18 cellular contexts compared by ENCODE assay signal in genomic region chr1:14265515-14265914, GRCh38.
DNase-seq lines count a peak whose midpoint lies in the region; ATAC-seq, FAIRE-seq and TF ChIP-seq lines count a peak whose summit lies in the region.
"Had no signal": no experiment of that assay in that cellular context is flagged by ENCODE, and none has a peak within 500 bp of the region (broad histone marks: within the 10 kb centered on the region; RNA-seq: fewer than 3 reads in every experiment).

No MANE protein-coding gene starts in this region.

- CTCF ChIA-PET in HepG2 (lab: Yijun Ruan, JAX; ENCODE audit: low intra/inter-chr PET ratio, low total read pairs): no interaction called here
- CTCF ChIA-PET in activated naive CD4-positive, alpha-beta T cell treated with anti-CD3 and anti-CD28 coated beads for 36 hours (lab: Charles Lee): no interaction called here

- no peaks in the 10 kb centered on the region for H4K20me1 ChIP-seq in HepG2 (ENCODE audit: insufficient read depth, low read length)
- H4K20me1 ChIP-seq: BLaER1 treated with 17β-estradiol and CSF1 and Interleukin-3, amounts not matched to agents 10 nM and 100 nM had no signal

- peaks cover 0 to 12% of the 10 kb centered on the region in 2 experiments; a peak in 2 of 5 replicates for H3K27me3 ChIP-seq in HepG2 (ENCODE audit: control insufficient read depth in 1 of 2, insufficient read depth in 2 of 2, low read length in 2 of 2)
- peaks cover 0 to 7% of the 10 kb centered on the region in 2 donors for H3K27me3 ChIP-seq in right lobe of liver
- H3K27me3 ChIP-seq: BLaER1 treated with 17β-estradiol and CSF1 and Interleukin-3, amounts not matched to agents 10 nM and 100 nM had no signal

- TF ChIP-seq CTCF in HepG2 (CRISPR knock-in tag; IDR thresholded peaks at IDR 0.05) (no peak), right lobe of liver (IDR thresholded peaks at IDR 0.05) (no peak), type B pancreatic cell (conservative IDR thresholded peaks at IDR 0.05) (no peak)

- H3K27me3 Mint-ChIP-seq in type B pancreatic cell: peaks cover 34% of the 10 kb centered on the region
- peaks cover 13% of the 10 kb centered on the region for H3K27me3 Mint-ChIP-seq in activated naive CD4-positive, alpha-beta T cell treated with anti-CD3 and anti-CD28 coated beads for 36 hours (ENCODE audit: low read depth)

- H3K36me3 ChIP-seq in HepG2 (replicated peaks in 1 of 2; ENCODE audit: control insufficient read depth in 1 of 2, insufficient read depth in 2 of 2, low read length in 2 of 2) (no peaks in the 10 kb centered on the region), right lobe of liver (no peaks in the 10 kb centered on the region)
- H3K36me3 ChIP-seq: BLaER1 treated with 17β-estradiol and CSF1 and Interleukin-3, amounts not matched to agents 10 nM and 100 nM had no signal

- POLR2A ChIA-PET in HepG2 (lab: Yijun Ruan, JAX): no interaction called here

- H3K4me2 ChIP-seq in HepG2 (ENCODE audit: low read depth, low read length): no peak overlapping the region
- H3K4me2 ChIP-seq: BLaER1 treated with 17β-estradiol and CSF1 and Interleukin-3, amounts not matched to agents 10 nM and 100 nM; GM23338 had no signal

- TF ChIP-seq EP300 in HepG2 (IDR thresholded peaks at IDR 0.05; ENCODE audit: low read depth in 2 of 2, low read length in 2 of 2): no peak
- TF ChIP-seq EP300 in HepG2 (CRISPR knock-in tag; IDR thresholded peaks at IDR 0.05; ENCODE audit: borderline replicate concordance): no peak

- H3K79me2 ChIP-seq in HepG2 (ENCODE audit: insufficient read depth, low read length): no peaks in the 10 kb centered on the region

- H3K4me1 Mint-ChIP-seq in type B pancreatic cell (ENCODE audit: unreplicated experiment): peaks cover 20% of the 10 kb centered on the region
- H3K4me1 Mint-ChIP-seq in activated naive CD4-positive, alpha-beta T cell treated with anti-CD3 and anti-CD28 coated beads for 36 hours (ENCODE audit: low read depth): no peaks in the 10 kb centered on the region

- FAIRE-seq in HepG2 (lab: Jason Lieb, UNC): no peak
- FAIRE-seq: G401.6, GM12891 had no signal

- no peaks in the 10 kb centered on the region for H3K36me3 Mint-ChIP-seq in type B pancreatic cell
- no peaks in the 10 kb centered on the region for H3K36me3 Mint-ChIP-seq in activated naive CD4-positive, alpha-beta T cell treated with anti-CD3 and anti-CD28 coated beads for 36 hours (ENCODE audit: low read depth)

- TF ChIP-seq RAD21 in HepG2 (CRISPR knock-in tag; IDR thresholded peaks at IDR 0.05): no peak

- H3K9me3 Mint-ChIP-seq in type B pancreatic cell: no peaks in the 10 kb centered on the region
- H3K9me3 Mint-ChIP-seq in activated naive CD4-positive, alpha-beta T cell treated with anti-CD3 and anti-CD28 coated beads for 36 hours: no peaks in the 10 kb centered on the region
- H3K9me3 Mint-ChIP-seq: CD4-positive, alpha-beta T cell; GM23338 had no signal

- DNase-seq in HepG2 (ENCODE audit: low spot score): no peak
- DNase-seq in right lobe of liver: no peak
- DNase-seq in NCI-H2171 (lab: John Stamatoyannopoulos, UW): peak; percentile 5
- peak; percentile 57 for DNase-seq in SK-N-DZ (ENCODE audit: low spot score)
- no peak for DNase-seq in type B pancreatic cell (ENCODE audit: extremely low spot score, unreplicated experiment)
- DNase-seq in activated naive CD4-positive, alpha-beta T cell treated with anti-CD3 and anti-CD28 coated beads for 36 hours: no peak
- DNase-seq: ACHN; Calu3; CD4-positive, alpha-beta T cell; DMS153; DMS79 treated with DMSO at 0.1 percent for 48 hours; EL; H7 had no signal

- H3K9me3 ChIP-seq in HepG2 (ENCODE audit: low read length) (no peaks in the 10 kb centered on the region), right lobe of liver (no peaks in the 10 kb centered on the region)
- H3K9me3 ChIP-seq: BLaER1 treated with 17β-estradiol and CSF1 and Interleukin-3, amounts not matched to agents 10 nM and 100 nM had no signal

- no TSS peak for BruUV-seq in HepG2 (replicated peaks; lab: Mats Ljungman, UMichigan)

- ATAC-seq in HepG2: no peak
- no peak for ATAC-seq in right lobe of liver
- ATAC-seq in GM21723 (IDR thresholded peaks at IDR 0.05; ENCODE audit: unreplicated experiment): no peak
- ATAC-seq: GM23338 had no signal

- intact Hi-C loops in HepG2 (cut with micrococcal nuclease; ENCODE audit: unreplicated experiment): no loop called here
- intact Hi-C loops in right lobe of liver (cut with DNase I): no loop called here
- intact Hi-C loops in activated naive CD4-positive, alpha-beta T cell treated with anti-CD3 and anti-CD28 coated beads for 36 hours (cut with micrococcal nuclease): no loop called here

- TF ChIP-seq POLR2A in HepG2 (IDR thresholded peaks at IDR 0.05; ENCODE audit: insufficient read depth in 1 of 2, low read depth in 2 of 2, low read length in 2 of 2): no peak
- no peak for TF ChIP-seq POLR2A in right lobe of liver (IDR thresholded peaks at IDR 0.05)

- H3K27ac Mint-ChIP-seq in type B pancreatic cell: no peak overlapping the region
- H3K27ac Mint-ChIP-seq in activated naive CD4-positive, alpha-beta T cell treated with anti-CD3 and anti-CD28 coated beads for 36 hours: no peak overlapping the region
- H3K27ac Mint-ChIP-seq: CD4-positive, alpha-beta T cell; GM23338 had no signal

- H3K4me3 Mint-ChIP-seq in type B pancreatic cell: no peak overlapping the region
- no peak overlapping the region for H3K4me3 Mint-ChIP-seq in activated naive CD4-positive, alpha-beta T cell treated with anti-CD3 and anti-CD28 coated beads for 36 hours
- H3K4me3 Mint-ChIP-seq: CD4-positive, alpha-beta T cell; GM23338 had no signal

- in situ Hi-C loops in HepG2 (cut with HindIII; ENCODE audit: extremely low pct_ligation_motif_present, low pct_unique_long_range_greater_than_20kb): no loop called here

- H3K4me1 ChIP-seq in HepG2 (ENCODE audit: insufficient read depth, low read length): no peaks in the 10 kb centered on the region
- H3K4me1 ChIP-seq in right lobe of liver: no peaks in the 10 kb centered on the region
- H3K4me1 ChIP-seq: BLaER1 treated with 17β-estradiol and CSF1 and Interleukin-3, amounts not matched to agents 10 nM and 100 nM had no signal

- WGBS in HepG2 (ENCODE audit: low lambda C conversion rate): 0% methylated on average over 2 of the region's 2 CpGs
- 28% methylated on average over 2 of the region's 2 CpGs for WGBS in right lobe of liver (ENCODE audit: insufficient coverage, low coverage, low lambda C conversion rate, missing lambda C conversion rate)

- H3K27ac ChIP-seq in HepG2 (ENCODE audit: extremely low read length, insufficient read depth, low read length) (no peak overlapping the region), right lobe of liver (no peak overlapping the region)
- H3K27ac ChIP-seq: BLaER1 treated with 17β-estradiol and CSF1 and Interleukin-3, amounts not matched to agents 10 nM and 100 nM had no signal

- no peak overlapping the region for H3K9ac ChIP-seq in HepG2 (ENCODE audit: insufficient read depth, low read depth, low read length)
- H3K9ac ChIP-seq: BLaER1 treated with 17β-estradiol and CSF1 and Interleukin-3, amounts not matched to agents 10 nM and 100 nM had no signal

- H2AFZ ChIP-seq in HepG2 (ENCODE audit: low read length): no peak overlapping the region
- H2AFZ ChIP-seq: GM23338 had no signal

- H3K4me3 ChIP-seq in HepG2 (replicated peaks in 1 of 3; ENCODE audit: insufficient read depth in 1 of 3, low read depth in 2 of 3, low read length in 3 of 3) (no peak overlapping the region), right lobe of liver (no peak overlapping the region)
- H3K4me3 ChIP-seq: BLaER1 treated with 17β-estradiol and CSF1 and Interleukin-3, amounts not matched to agents 10 nM and 100 nM; GM23338 had no signal

TF ChIP-seq in HepG2, 621 proteins besides CTCF, POLR2A, EP300 and RAD21:
- TF ChIP-seq REPIN1 (CRISPR knock-in tag; IDR thresholded peaks at IDR 0.05; ENCODE audit: borderline replicate concordance, low read depth) (no peak), ATF7 (IDR thresholded peaks at IDR 0.05) (peak; percentile 75), ATF7 (CRISPR knock-in tag; IDR thresholded peaks at IDR 0.05) (no peak)

Comparison
In these comparisons a context has a peak if more than half of its experiments do, and no peak if none do; other contexts are left out.
1. DNase-seq: peak in NCI-H2171 (single experiment) and SK-N-DZ (single experiment); none in HepG2 (single experiment), right lobe of liver (0 of 3), type B pancreatic cell (single experiment) and activated naive CD4-positive, alpha-beta T cell treated with anti-CD3 and anti-CD28 coated beads for 36 hours (single experiment).